ENCODE assay signal across 21 cellular contexts in the genomic region with DNA sequence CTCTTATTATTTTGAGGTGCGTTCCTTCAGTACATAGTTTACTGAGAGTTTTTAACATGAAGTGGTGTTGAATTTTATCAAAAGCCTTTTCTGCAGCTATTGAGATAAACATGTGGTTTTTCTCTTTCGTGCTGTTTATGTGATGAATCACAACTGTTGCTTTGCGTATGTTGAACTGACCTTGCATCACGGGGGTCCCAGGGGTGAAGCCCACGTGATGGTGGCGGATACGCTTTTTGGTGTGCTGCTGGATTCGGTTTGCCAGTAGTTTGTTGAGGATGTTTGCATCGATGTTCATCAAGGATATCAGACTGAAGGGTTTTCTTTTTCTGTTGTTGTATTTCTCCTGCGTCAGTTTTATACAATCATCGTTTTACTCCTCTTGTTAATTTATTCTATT. TPM values are rescaled to one million over a fixed set of nuclear protein-coding genes. Genes with fewer than 3 reads are reported as not detected.
DNase-seq lines count a peak whose midpoint lies in the region; ATAC-seq and TF ChIP-seq lines count a peak whose summit lies in the region.
"Had no signal": no experiment of that assay in that cellular context is flagged by ENCODE, and none has a peak within 500 bp of the region (broad histone marks: within the 10 kb centered on the region; RNA-seq: fewer than 3 reads in every experiment).

No MANE protein-coding gene starts in this region.

- H3K4me1 ChIP-seq in right cardiac atrium (ENCODE audit: control insufficient read depth, insufficient read depth, low read length) (no peaks in the 10 kb centered on the region), heart left ventricle (no peaks in the 10 kb centered on the region)
- H3K4me1 ChIP-seq: HAP-1 had no signal

- no peak overlapping the region for H3K27ac ChIP-seq in right cardiac atrium (ENCODE audit: low read length)
- H3K27ac ChIP-seq in heart left ventricle = no peak overlapping the region

- intact Hi-C loops in right cardiac atrium (cut with DNase I) (no loop called here), heart left ventricle (cut with DNase I) (no loop called here)

- 76% methylated on average over 11 of the region's 11 CpGs for WGBS in right cardiac atrium
- 74 to 87% (median 76%) methylated on average over 11 of the region's 11 CpGs for WGBS in heart left ventricle, 4 donors

- no peak for ATAC-seq in right cardiac atrium
- no peak for ATAC-seq in heart left ventricle
- ATAC-seq in HG02840 (IDR thresholded peaks at IDR 0.05; ENCODE audit: low FRiP score, unreplicated experiment) = no peak
- ATAC-seq in HG02798 (IDR thresholded peaks at IDR 0.05; ENCODE audit: poor library complexity, unreplicated experiment) = no peak
- ATAC-seq: GM23338 had no signal

- no peaks in the 10 kb centered on the region for H3K36me3 ChIP-seq in heart left ventricle
- H3K36me3 ChIP-seq: HAP-1 had no signal

- H3K27me3 ChIP-seq in right cardiac atrium (ENCODE audit: control insufficient read depth, insufficient read depth) (no peaks in the 10 kb centered on the region), heart left ventricle (peaks cover 0 to 30% (median 0%) of the 10 kb centered on the region in 9 donors)

- H3K9me3 ChIP-seq in right cardiac atrium (ENCODE audit: control insufficient read depth, low read length) (no peaks in the 10 kb centered on the region), heart left ventricle (peaks cover 0 to 4% (median 0%) of the 10 kb centered on the region in 12 donors)
- H3K9me3 ChIP-seq: HAP-1 had no signal

- TF ChIP-seq POLR2A in heart left ventricle (IDR thresholded peaks at IDR 0.05) = no peak

- TF ChIP-seq CTCF in heart left ventricle (IDR thresholded peaks at IDR 0.05) (no peak), fibroblast of pulmonary artery (IDR thresholded peaks at IDR 0.05; ENCODE audit: low read length, missing control alignments) (no peak)

- H3K4me3 ChIP-seq in right cardiac atrium (ENCODE audit: low read length) = no peak overlapping the region
- no peak overlapping the region for H3K4me3 ChIP-seq in heart left ventricle
- H3K4me3 ChIP-seq in fibroblast of pulmonary artery (replicated peaks; ENCODE audit: low read depth, low read length) = no peak overlapping the region
- H3K4me3 ChIP-seq: GM23338, HAP-1 had no signal

- DNase-seq in right cardiac atrium (peak in 2 of 3 donors; percentile 25 to 52), heart left ventricle (no peak), LHCN-M2 (ENCODE audit: low read depth) (peak; percentile 8), fibroblast of pulmonary artery (ENCODE audit: low read depth) (peak; percentile 3)
- DNase-seq: C1 segment of cervical spinal cord; Calu3; CD4-positive, alpha-beta memory T cell; COR-L47; DMS53; DMS79 treated with DMSO at 0.1 percent for 48 hours; GF-D8; HFFc6 had no signal

RNA-seq across cellular contexts. Expression of a gene that starts 4.6 kb away (rescaled TPM):
- total RNA-seq in right cardiac atrium (not detected), heart left ventricle (not detected), LHCN-M2 (2014; rRNA removed) (not detected in 2 replicates)
- polyA plus RNA-seq in right cardiac atrium (not detected), heart left ventricle (not detected)
- not detected for polyA plus RNA-seq in LHCN-M2 (2012)
- total RNA-seq: A172; A673; Calu3; CD4-positive, alpha-beta memory T cell; Daoy; G401; HFFc6 had no signal
- polyA plus RNA-seq: BJ; CD4-positive, alpha-beta memory T cell; GM23338 had no signal

RNA-seq across cellular contexts. Expression of a gene that starts 21.6 kb away (rescaled TPM):
- total RNA-seq in right cardiac atrium (not detected), heart left ventricle (not detected), LHCN-M2 (2014; rRNA removed) (not detected in 2 replicates)
- polyA plus RNA-seq in right cardiac atrium (not detected), heart left ventricle (not detected)
- not detected for polyA plus RNA-seq in LHCN-M2 (2012)
- total RNA-seq: A172; A673; Calu3; CD4-positive, alpha-beta memory T cell; Daoy; G401; GM23338; HFFc6 had no signal
- polyA plus RNA-seq: BJ; CD4-positive, alpha-beta memory T cell had no signal

RNA-seq across cellular contexts. Expression of a gene that starts 55.7 kb away (rescaled TPM):
- total RNA-seq in right cardiac atrium (1 to 10 TPM in 3 of 4 donors, under 1 TPM in 1; 0.74 to 2.1 (median 1.6) TPM), heart left ventricle (1 to 10 TPM in 1 of 9 donors, under 1 TPM in 6, not detected in 2; 0.14 to 1.2 (median 0.56) TPM), LHCN-M2 (2014; rRNA removed) (6.8 and 8.1 TPM in 2 replicates)
- polyA plus RNA-seq in right cardiac atrium (2.8 TPM), heart left ventricle (under 1 TPM; 0.38 to 0.94 TPM)
- polyA plus RNA-seq in LHCN-M2 (2012) = 13.6 TPM
- total RNA-seq: G401 had no signal

RNA-seq across cellular contexts. Expression of a gene that starts 57.9 kb away (rescaled TPM):
- total RNA-seq in right cardiac atrium (1 to 10 TPM in 2 of 4 donors, under 1 TPM in 2; 0.40 to 1.4 (median 0.99) TPM), heart left ventricle (under 1 TPM in 5 of 9 donors, not detected in 4; 0.15 to 0.54 (median 0.25) TPM), LHCN-M2 (2014; rRNA removed) (3.2 and 4.7 TPM in 2 replicates)
- polyA plus RNA-seq in right cardiac atrium (0.52 TPM), heart left ventricle (under 1 TPM; 0.08 to 0.19 TPM)
- polyA plus RNA-seq in LHCN-M2 (2012) = 0.86 TPM
- total RNA-seq: G401 had no signal

Comparison
In these comparisons a context has a peak if more than half of its experiments do, and no peak if none do; other contexts are left out.
1. DNase-seq: peak in right cardiac atrium (2 of 3), LHCN-M2 (single experiment) and fibroblast of pulmonary artery (single experiment); none in heart left ventricle (0 of 5).